In genomic region chr2:228614741-228615140, GRCh38 we compare ENCODE assay signal across 33 cellular contexts.
"Had no signal": no experiment of that assay in that cellular context is flagged by ENCODE, and none has a peak within 500 bp of the region (broad histone marks: within the 10 kb centered on the region; RNA-seq: fewer than 3 reads in every experiment).

No MANE protein-coding gene starts in this region.

- H3K27ac Mint-ChIP-seq: activated B cell treated with CpG ODN at 0.5 μM for 24 hours; activated CD4-positive, alpha-beta memory T cell treated with anti-CD3 and anti-CD28 coated beads for 36 hours; activated CD4-positive, alpha-beta T cell treated with anti-CD3 and anti-CD28 coated beads, Interleukin-2, amount 10 ng/mL, durations not matched to agents 24 days and 14 days; activated CD8-positive, alpha-beta T cell treated with anti-CD3 and anti-CD28 coated beads for 36 hours; activated naive CD4-positive, alpha-beta T cell treated with anti-CD3 and anti-CD28 coated beads for 36 hours; activated naive CD8-positive, alpha-beta T cell treated with anti-CD3 and anti-CD28 coated beads for 36 hours; activated T-cell treated with anti-CD3 and anti-CD28 coated beads, Interleukin-2, amount 50 U/mL, for 72 hours; activated T-helper 1 cell treated with anti-CD3 and anti-CD28 coated beads, Interleukin-12 subunit alpha, Interleukin-12 subunit beta, Interleukin-2, Interleukin-4 antibody, amounts not matched to agents 30 ng/mL and 10 ng/mL and 1 ng/mL, durations not matched to agents 14 hours and 24 hours and 36 hours; activated T-helper 17 cell treated with anti-CD3 and anti-CD28 coated beads, Interleukin-2, amount 50 U/mL, for 72 hours; T-helper 2 cell treated with Interferon-gamma antibody and Interleukin-4, amounts not matched to agents 5 μg/mL and 100 μg/mL, for 36 hours had no signal

- H3K9me3 ChIP-seq: adrenal gland, body of pancreas, breast epithelium had no signal

- H3K4me3 Mint-ChIP-seq: activated B cell treated with CpG ODN at 0.5 μM for 24 hours; activated CD4-positive, alpha-beta memory T cell treated with anti-CD3 and anti-CD28 coated beads for 36 hours; activated CD4-positive, alpha-beta T cell treated with anti-CD3 and anti-CD28 coated beads, Interleukin-2, amount 10 ng/mL, durations not matched to agents 24 days and 14 days; activated CD8-positive, alpha-beta T cell treated with anti-CD3 and anti-CD28 coated beads for 36 hours; activated naive CD4-positive, alpha-beta T cell treated with anti-CD3 and anti-CD28 coated beads for 36 hours; activated naive CD8-positive, alpha-beta T cell treated with anti-CD3 and anti-CD28 coated beads for 36 hours; activated T-cell treated with anti-CD3 and anti-CD28 coated beads, Interleukin-2, amount 50 U/mL, for 4 hours; activated T-cell treated with anti-CD3 and anti-CD28 coated beads, Interleukin-2, amount 50 U/mL, for 72 hours; activated T-helper 1 cell treated with anti-CD3 and anti-CD28 coated beads, Interleukin-12 subunit alpha, Interleukin-12 subunit beta, Interleukin-2, Interleukin-4 antibody, amounts not matched to agents 30 ng/mL and 10 ng/mL and 1 ng/mL, durations not matched to agents 14 hours and 24 hours and 36 hours; activated T-helper 17 cell treated with anti-CD3 and anti-CD28 coated beads, Interleukin-2, amount 50 U/mL, for 72 hours; T-helper 2 cell treated with Interferon-gamma antibody and Interleukin-4, amounts not matched to agents 5 μg/mL and 100 μg/mL, for 36 hours had no signal

- ATAC-seq: activated CD8-positive, alpha-beta T cell treated with anti-CD3 and anti-CD28 coated beads for 36 hours; activated T-cell treated with anti-CD3 and anti-CD28 coated beads, Interleukin-2, amount 50 U/mL, for 4 hours; body of pancreas had no signal

- DNase-seq: activated B cell treated with CpG ODN at 0.5 μM for 24 hours; activated CD4-positive, alpha-beta memory T cell treated with anti-CD3 and anti-CD28 coated beads for 36 hours; activated CD4-positive, alpha-beta T cell treated with anti-CD3 and anti-CD28 coated beads for 4 hours; activated CD4-positive, alpha-beta T cell treated with anti-CD3 and anti-CD28 coated beads, Interleukin-2, amount 10 ng/mL, durations not matched to agents 24 days and 14 days; activated CD4-positive, alpha-beta T cell treated with anti-CD3 and anti-CD28 coated beads, Interleukin-2, amount 50 U/mL, for 1 hour; activated CD4-positive, alpha-beta T cell treated with anti-CD3 and anti-CD28 coated beads, Interleukin-2, amount 50 U/mL, for 4 hours; activated CD4-positive, CD25-positive, alpha-beta regulatory T cell treated with anti-CD3 and anti-CD28 coated beads, Interleukin-2, amount 50 U/mL, for 72 hours; activated CD8-positive, alpha-beta memory T cell treated with anti-CD3 and anti-CD28 coated beads, Interleukin-2, amount 50 U/mL, for 4 hours; activated CD8-positive, alpha-beta T cell treated with anti-CD3 and anti-CD28 coated beads for 36 hours; activated effector memory CD4-positive, alpha-beta T cell treated with anti-CD3 and anti-CD28 coated beads, Interleukin-2, amount 50 U/mL, for 16 hours; activated gamma-delta T cell treated with Interleukin-2 at 50 U/mL for 16 hours; activated naive CD4-positive, alpha-beta T cell; activated naive CD4-positive, alpha-beta T cell treated with anti-CD3 and anti-CD28 coated beads for 36 hours; activated naive CD4-positive, alpha-beta T cell treated with anti-CD3 and anti-CD28 coated beads, Interleukin-2, amount 50 U/mL, for 16 hours; activated naive CD8-positive, alpha-beta T cell treated with anti-CD3 and anti-CD28 coated beads for 36 hours; activated T-cell treated with anti-CD3 and anti-CD28 coated beads for 4 hours; activated T-cell treated with anti-CD3 and anti-CD28 coated beads, Interleukin-2, amount 50 U/mL, for 1 hour; activated T-cell treated with anti-CD3 and anti-CD28 coated beads, Interleukin-2, amount 50 U/mL, for 4 hours; activated T-cell treated with anti-CD3 and anti-CD28 coated beads, Interleukin-2, amount 50 U/mL, for 72 hours; adrenal gland; amniotic stem cell; aorta; body of pancreas; brain microvascular endothelial cell; central memory CD4-positive, alpha-beta T cell; T-helper 2 cell; T-helper 9 cell had no signal

- H3K27me3 ChIP-seq: adrenal gland, body of pancreas, brain microvascular endothelial cell, breast epithelium had no signal

- H3K36me3 ChIP-seq: adrenal gland, brain microvascular endothelial cell, breast epithelium had no signal

- H3K4me1 Mint-ChIP-seq: activated B cell treated with CpG ODN at 0.5 μM for 24 hours; activated CD4-positive, alpha-beta T cell treated with anti-CD3 and anti-CD28 coated beads, Interleukin-2, amount 10 ng/mL, durations not matched to agents 24 days and 14 days; activated naive CD8-positive, alpha-beta T cell treated with anti-CD3 and anti-CD28 coated beads for 36 hours; activated T-helper 17 cell treated with anti-CD3 and anti-CD28 coated beads, Interleukin-2, amount 50 U/mL, for 72 hours had no signal

- H3K27me3 Mint-ChIP-seq: activated B cell treated with CpG ODN at 0.5 μM for 24 hours; activated CD4-positive, alpha-beta memory T cell treated with anti-CD3 and anti-CD28 coated beads for 36 hours; activated CD4-positive, alpha-beta T cell treated with anti-CD3 and anti-CD28 coated beads, Interleukin-2, amount 10 ng/mL, durations not matched to agents 24 days and 14 days; activated CD8-positive, alpha-beta T cell treated with anti-CD3 and anti-CD28 coated beads for 36 hours; activated naive CD8-positive, alpha-beta T cell treated with anti-CD3 and anti-CD28 coated beads for 36 hours; activated T-helper 17 cell treated with anti-CD3 and anti-CD28 coated beads, Interleukin-2, amount 50 U/mL, for 72 hours had no signal

- H3K4me3 ChIP-seq: adrenal gland, body of pancreas, breast epithelium had no signal

- H3K27ac ChIP-seq: adrenal gland, body of pancreas, brain microvascular endothelial cell, breast epithelium, VCaP had no signal

- H3K4me1 ChIP-seq: adrenal gland, body of pancreas, breast epithelium had no signal

- H3K9me3 Mint-ChIP-seq: activated B cell treated with CpG ODN at 0.5 μM for 24 hours; activated CD4-positive, alpha-beta memory T cell treated with anti-CD3 and anti-CD28 coated beads for 36 hours; activated CD8-positive, alpha-beta T cell treated with anti-CD3 and anti-CD28 coated beads for 36 hours; activated naive CD8-positive, alpha-beta T cell treated with anti-CD3 and anti-CD28 coated beads for 36 hours; activated T-helper 1 cell treated with anti-CD3 and anti-CD28 coated beads, Interleukin-12 subunit alpha, Interleukin-12 subunit beta, Interleukin-2, Interleukin-4 antibody, amounts not matched to agents 30 ng/mL and 10 ng/mL and 1 ng/mL, durations not matched to agents 14 hours and 24 hours and 36 hours; activated T-helper 17 cell treated with anti-CD3 and anti-CD28 coated beads, Interleukin-2, amount 50 U/mL, for 72 hours had no signal

- H3K36me3 Mint-ChIP-seq: activated CD4-positive, alpha-beta memory T cell treated with anti-CD3 and anti-CD28 coated beads for 36 hours; activated naive CD4-positive, alpha-beta T cell treated with anti-CD3 and anti-CD28 coated beads, Interleukin-2, amount 50 U/mL, for 72 hours; activated naive CD8-positive, alpha-beta T cell treated with anti-CD3 and anti-CD28 coated beads for 36 hours had no signal
